In genomic region chr3:48439820-48440589, GRCh38 we compare ENCODE assay signal across 1 cellular context.
TF ChIP-seq lines count a peak whose summit lies in the region.

TSS of gene CCDC51 (minus strand) at chr3:48440119. CDS start at chr3:48435128, 4,991 bp downstream.
TSS of gene TMA7 (plus strand) at chr3:48440257. CDS start at chr3:48440297, 40 bp downstream.

TF ChIP-seq in HepG2, 621 proteins besides CTCF, POLR2A, EP300 and RAD21 (continued from another document and continues in another):
- TF ChIP-seq ZNF253 (CRISPR knock-in tag; IDR thresholded peaks at IDR 0.05; ENCODE audit: borderline replicate concordance) = peak; percentile 11; the same call in 1 of the 2 replicates
- TF ChIP-seq HDAC1 (CRISPR knock-in tag; IDR thresholded peaks at IDR 0.05) = peak; percentile 88
- no peak for TF ChIP-seq DNMT3B (CRISPR knock-in tag; conservative IDR thresholded peaks at IDR 0.05)
- 0 out of 2 replicates have a peak, but pooled peaks have one; percentile 14 for TF ChIP-seq HBP1 (CRISPR knock-in tag; IDR thresholded peaks at IDR 0.05; ENCODE audit: low read depth)
- TF ChIP-seq ATF6 (CRISPR knock-in tag; conservative IDR thresholded peaks at IDR 0.05) = 0 out of 2 replicates have a peak, but pooled peaks have one; percentile 67
- TF ChIP-seq ZNF576 (CRISPR knock-in tag; IDR thresholded peaks at IDR 0.05) = peak; percentile 85; the same call in 1 of the 2 replicates
- TF ChIP-seq SATB2 (CRISPR knock-in tag; IDR thresholded peaks at IDR 0.05) = no peak
- peak; percentile 41; the same call in 1 of the 2 replicates for TF ChIP-seq ZNF343 (CRISPR knock-in tag; IDR thresholded peaks at IDR 0.05)
- no peak for TF ChIP-seq EZH2 (conservative IDR thresholded peaks at IDR 0.05; ENCODE audit: low read depth, low read length)
- peak; percentile 84 for TF ChIP-seq TGIF2 (CRISPR knock-in tag; IDR thresholded peaks at IDR 0.05)
- peak; percentile 63; the same call in 1 of the 2 replicates for TF ChIP-seq CHD2 (IDR thresholded peaks at IDR 0.05; ENCODE audit: low read depth, low read length)
- TF ChIP-seq MTA3 (CRISPR knock-in tag; IDR thresholded peaks at IDR 0.05) = no peak
- TF ChIP-seq SMYD3 (CRISPR knock-in tag; IDR thresholded peaks at IDR 0.05) = 0 out of 2 replicates have a peak, but pooled peaks have one; percentile 61
- peak; percentile 88 for TF ChIP-seq ZNF580 (CRISPR knock-in tag; IDR thresholded peaks at IDR 0.05; ENCODE audit: borderline replicate concordance, low read depth)
- TF ChIP-seq ZNF891 (CRISPR knock-in tag; IDR thresholded peaks at IDR 0.05) = peak; percentile 84
- TF ChIP-seq ZMYM2 (CRISPR knock-in tag; IDR thresholded peaks at IDR 0.05) = no peak
- peak; percentile 77 for TF ChIP-seq ZNF274 (CRISPR knock-in tag; IDR thresholded peaks at IDR 0.05)
- TF ChIP-seq EHMT2 (IDR thresholded peaks at IDR 0.05; ENCODE audit: borderline replicate concordance, low read depth, low read length) = no peak
- no peak; the same call in 1 of the 2 replicates for TF ChIP-seq HMG20B (CRISPR knock-in tag; conservative IDR thresholded peaks at IDR 0.05)
- TF ChIP-seq MXD4 (CRISPR knock-in tag; IDR thresholded peaks at IDR 0.05) = peak; percentile 70
- no peak for TF ChIP-seq ZNF530 (CRISPR knock-in tag; IDR thresholded peaks at IDR 0.05; ENCODE audit: low read depth)
- no peak for TF ChIP-seq HNRNPH1 (optimal IDR thresholded peaks at IDR 0.05; ENCODE audit: low read depth, low read length)
- TF ChIP-seq NFKBIZ (CRISPR knock-in tag; IDR thresholded peaks at IDR 0.05) = no peak
- TF ChIP-seq SNAPC5 (CRISPR knock-in tag; IDR thresholded peaks at IDR 0.05; ENCODE audit: borderline replicate concordance) = no peak
- peak; percentile 57; the same call in 1 of the 2 replicates for TF ChIP-seq RAD51 (IDR thresholded peaks at IDR 0.05; ENCODE audit: borderline replicate concordance)
- no peak for TF ChIP-seq RORA (CRISPR knock-in tag; IDR thresholded peaks at IDR 0.05)
- no peak for TF ChIP-seq CENPX (CRISPR knock-in tag; IDR thresholded peaks at IDR 0.05)
- TF ChIP-seq NPAS2 (CRISPR knock-in tag; IDR thresholded peaks at IDR 0.05; ENCODE audit: borderline replicate concordance) = no peak
- no peak for TF ChIP-seq ZKSCAN5 (CRISPR knock-in tag; IDR thresholded peaks at IDR 0.05)
- TF ChIP-seq ZNF501 (CRISPR knock-in tag; IDR thresholded peaks at IDR 0.05) = peak; percentile 97
- peak; percentile 36; the same call in 1 of the 2 replicates for TF ChIP-seq FOSL2 (CRISPR knock-in tag; IDR thresholded peaks at IDR 0.05)
- TF ChIP-seq GRHL1 (CRISPR knock-in tag; conservative IDR thresholded peaks at IDR 0.05) = no peak
- TF ChIP-seq MEIS2 (CRISPR knock-in tag; IDR thresholded peaks at IDR 0.05) = no peak; the same call in 1 of the 2 replicates
- no peak for TF ChIP-seq PAF1 (CRISPR knock-in tag; IDR thresholded peaks at IDR 0.05)
- no peak for TF ChIP-seq TERF1 (CRISPR knock-in tag; IDR thresholded peaks at IDR 0.05)
- TF ChIP-seq ZNF639 (CRISPR knock-in tag; conservative IDR thresholded peaks at IDR 0.05) = peak; percentile 36
- peak; percentile 57; the same call in 1 of the 2 replicates for TF ChIP-seq AFF4 (CRISPR knock-in tag; IDR thresholded peaks at IDR 0.05)
- TF ChIP-seq TBP (CRISPR knock-in tag; IDR thresholded peaks at IDR 0.05) = no peak
- peak; percentile 64 for TF ChIP-seq UBTF (CRISPR knock-in tag; IDR thresholded peaks at IDR 0.05)
- no peak for TF ChIP-seq ZNF12 (CRISPR knock-in tag; IDR thresholded peaks at IDR 0.05)
- TF ChIP-seq ZNF850 (CRISPR knock-in tag; conservative IDR thresholded peaks at IDR 0.05) = no peak
